In genomic region chr12:123761841-123762714, GRCh38 we compare ENCODE assay signal across 8 cellular contexts. TPM values are rescaled to one million over a fixed set of nuclear protein-coding genes. Genes with fewer than 3 reads are reported as not detected.
A peak's percentile ranks its signal among the peaks of the same experiment; 100 is the strongest.
DNase-seq lines count a peak whose midpoint lies in the region; ATAC-seq and TF ChIP-seq lines count a peak whose summit lies in the region.

Gene DNAH10, plus strand, starts transcription at chr12:123762301. Its CDS starts 36 bp downstream, at chr12:123762337.

- H3K36me3 Mint-ChIP-seq in activated naive CD8-positive, alpha-beta T cell treated with anti-CD3 and anti-CD28 coated beads for 36 hours = no peaks in the 10 kb centered on the region

- H3K4me1 ChIP-seq in iPS-20b (ENCODE audit: insufficient read depth, low read length) = no peaks in the 10 kb centered on the region

- H3K27me3 ChIP-seq in iPS-20b (ENCODE audit: insufficient read depth, low read length) = peaks cover 29% of the 10 kb centered on the region

- peak within 1 kb of the TSS; percentile 34; the same call in 1 of the 2 replicates for H3K9ac ChIP-seq in iPS-20b (ENCODE audit: low read depth, low read length)

- H3K4me3 Mint-ChIP-seq in activated naive CD8-positive, alpha-beta T cell treated with anti-CD3 and anti-CD28 coated beads for 36 hours = peak within 1 kb of the TSS; percentile 73

- H3K27ac ChIP-seq in iPS-20b (ENCODE audit: low read length) = no peak within 1 kb of the TSS

- H3K9me3 ChIP-seq in iPS-20b (ENCODE audit: insufficient read depth, low read depth, low read length) = no peaks in the 10 kb centered on the region

- ATAC-seq in HG02610 (IDR thresholded peaks at IDR 0.05; ENCODE audit: unreplicated experiment) = peak; percentile 75

- H3K27ac Mint-ChIP-seq in activated naive CD8-positive, alpha-beta T cell treated with anti-CD3 and anti-CD28 coated beads for 36 hours = no peak within 1 kb of the TSS

- no peaks in the 10 kb centered on the region for H3K9me3 Mint-ChIP-seq in activated naive CD8-positive, alpha-beta T cell treated with anti-CD3 and anti-CD28 coated beads for 36 hours

- peak within 1 kb of the TSS; percentile 74 for H3K4me3 ChIP-seq in iPS-20b (ENCODE audit: low read length)

- peaks cover 5% of the 10 kb centered on the region for H3K4me1 Mint-ChIP-seq in activated naive CD8-positive, alpha-beta T cell treated with anti-CD3 and anti-CD28 coated beads for 36 hours

- H3K36me3 ChIP-seq in iPS-20b (ENCODE audit: insufficient read depth, low read depth, low read length) = peaks cover 35% of the 10 kb centered on the region

- DNase-seq in NOMO-1 (lab: John Stamatoyannopoulos, UW; ENCODE audit: unreplicated experiment in 2 of 2) (peak; percentile 62 to 83), NCI-H2081 (lab: John Stamatoyannopoulos, UW) (no peak), NCI-H187 (lab: John Stamatoyannopoulos, UW) (no peak)
- DNase-seq in activated naive CD8-positive, alpha-beta T cell treated with anti-CD3 and anti-CD28 coated beads for 36 hours = peak; percentile 72
- DNase-seq in stimulated activated CD4-positive, alpha-beta T cell treated with anti-CD3 and anti-CD28 coated beads, Interleukin-1b, Interleukin-23, amount 100 ng/mL, for 48 hours = peak; percentile 56

- peak; percentile 51 for TF ChIP-seq CTCF in GM12873 (IDR thresholded peaks at IDR 0.05; ENCODE audit: insufficient read depth, low read depth, low read length, missing control alignments)

- H3K27me3 Mint-ChIP-seq in activated naive CD8-positive, alpha-beta T cell treated with anti-CD3 and anti-CD28 coated beads for 36 hours = peaks cover 3% of the 10 kb centered on the region

RNA-seq across cellular contexts. Expression of gene DNAH10, which starts in this region (rescaled TPM):
- under 1 TPM; 0.06 to 0.22 TPM for total RNA-seq in activated naive CD8-positive, alpha-beta T cell treated with anti-CD3 and anti-CD28 coated beads for 36 hours

Comparison
In these comparisons a context has a peak if more than half of its experiments do, and no peak if none do; other contexts are left out.
1. Peak in DNase-seq in activated naive CD8-positive, alpha-beta T cell treated with anti-CD3 and anti-CD28 coated beads for 36 hours; RNA of the gene not detected or under 1 TPM.
2. DNase-seq: peak in NOMO-1 (2 of 2) and stimulated activated CD4-positive, alpha-beta T cell treated with anti-CD3 and anti-CD28 coated beads, Interleukin-1b, Interleukin-23, amount 100 ng/mL, for 48 hours (single experiment); none in NCI-H2081 (0 of 2) and NCI-H187 (0 of 2).